In genomic region chr12:58443273-58443980, GRCh38 we compare ENCODE assay signal across 8 cellular contexts.
DNase-seq lines count a peak whose midpoint lies in the region; ATAC-seq and TF ChIP-seq lines count a peak whose summit lies in the region.

No MANE protein-coding gene starts in this region.

- no peaks in the 10 kb centered on the region for H3K4me1 Mint-ChIP-seq in immature natural killer cell

- ATAC-seq in GM18517 (IDR thresholded peaks at IDR 0.05; ENCODE audit: unreplicated experiment) (peak; percentile 84), HG03045 (IDR thresholded peaks at IDR 0.05; ENCODE audit: unreplicated experiment) (peak; percentile 60), SK-N-SH treated with all-trans-retinoic acid at 6 μM for 48 hours (peak; percentile 89)

- H3K27me3 Mint-ChIP-seq in immature natural killer cell (ENCODE audit: low read depth in 3 of 3) = peaks cover 0 to 8% (median 2%) of the 10 kb centered on the region in 3 donors

- peaks cover 0 to 2% (median under 1%) of the 10 kb centered on the region in 6 donors for H3K9me3 Mint-ChIP-seq in immature natural killer cell

- no peak overlapping the region for H3K4me3 Mint-ChIP-seq in immature natural killer cell

- no peaks in the 10 kb centered on the region; the same call in 1 of the 2 replicates for H3K9me3 ChIP-seq in AG04450 (ENCODE audit: control insufficient read depth, insufficient read depth, low read length)

- no peaks in the 10 kb centered on the region for H3K36me3 Mint-ChIP-seq in immature natural killer cell

- peak; percentile 43 for TF ChIP-seq CTCF in AG04450 (IDR thresholded peaks at IDR 0.05; ENCODE audit: low read depth, low read length)

- H3K4me3 ChIP-seq in AG04450 (ENCODE audit: low read depth, low read length) = no peak overlapping the region

- peak overlapping the region in 1 of 6 donors; percentile 2 for H3K27ac Mint-ChIP-seq in immature natural killer cell

- CTCF ChIA-PET in AG04450 (lab: Charles Lee) = interaction anchor here (1.1 kb wide), 1 partner anchor 20 kb away, joined by 5 read pairs; no protein-coding TSS in a partner anchor

- POLR2A ChIA-PET in AG04450 (lab: Yijun Ruan, JAX) = no interaction called here

- H3K27ac ChIP-seq in AG04450 (ENCODE audit: low read depth, low read length) = no peak overlapping the region

- no peak for DNase-seq in AG04450 (ENCODE audit: low read depth, low spot score)
- DNase-seq in iPS-NIHi11 (ENCODE audit: low spot score) = peak; percentile 59
- no peak for DNase-seq in immature natural killer cell
- no peak for DNase-seq in activated effector memory CD4-positive, alpha-beta T cell treated with anti-CD3 and anti-CD28 coated beads, Interleukin-2, amount 50 U/mL, for 16 hours
- no peak for DNase-seq in germinal center (ENCODE audit: low spot score)

- no peaks in the 10 kb centered on the region for H3K27me3 ChIP-seq in AG04450 (ENCODE audit: control insufficient read depth, insufficient read depth, low read length)

TF ChIP-seq in SK-N-SH treated with all-trans-retinoic acid at 6 μM for 48 hours, 23 proteins besides CTCF, POLR2A, EP300 and RAD21:
- TF ChIP-seq RARB (CRISPR knock-in tag; IDR thresholded peaks at IDR 0.05) = no peak
- TF ChIP-seq PPARA (CRISPR knock-in tag; IDR thresholded peaks at IDR 0.05; ENCODE audit: borderline replicate concordance) = no peak
- no peak for TF ChIP-seq ZFP30 (CRISPR knock-in tag; IDR thresholded peaks at IDR 0.05)
- TF ChIP-seq PATZ1 (CRISPR knock-in tag; IDR thresholded peaks at IDR 0.05; ENCODE audit: borderline replicate concordance) = no peak
- TF ChIP-seq OSR1 (CRISPR knock-in tag; IDR thresholded peaks at IDR 0.05) = no peak
- TF ChIP-seq ZFP3 (CRISPR knock-in tag; IDR thresholded peaks at IDR 0.05) = no peak
- no peak for TF ChIP-seq TOX (CRISPR knock-in tag; IDR thresholded peaks at IDR 0.05; ENCODE audit: borderline replicate concordance)
- no peak for TF ChIP-seq POU6F1 (CRISPR knock-in tag; IDR thresholded peaks at IDR 0.05; ENCODE audit: borderline replicate concordance, low read depth)
- no peak for TF ChIP-seq ISL1 (CRISPR knock-in tag; IDR thresholded peaks at IDR 0.05)
- no peak for TF ChIP-seq GLIS3 (CRISPR knock-in tag; IDR thresholded peaks at IDR 0.05)
- TF ChIP-seq ESRRG (CRISPR knock-in tag; IDR thresholded peaks at IDR 0.05) = no peak
- TF ChIP-seq SNAI2 (CRISPR knock-in tag; IDR thresholded peaks at IDR 0.05) = no peak
- TF ChIP-seq CSDC2 (CRISPR knock-in tag; IDR thresholded peaks at IDR 0.05) = no peak
- no peak for TF ChIP-seq TCF4 (CRISPR knock-in tag; IDR thresholded peaks at IDR 0.05; ENCODE audit: borderline replicate concordance)
- no peak for TF ChIP-seq BACH2 (CRISPR knock-in tag; IDR thresholded peaks at IDR 0.05; ENCODE audit: borderline replicate concordance)
